Comparison of ENCODE assay signal across 8 cellular contexts in the genomic region with DNA sequence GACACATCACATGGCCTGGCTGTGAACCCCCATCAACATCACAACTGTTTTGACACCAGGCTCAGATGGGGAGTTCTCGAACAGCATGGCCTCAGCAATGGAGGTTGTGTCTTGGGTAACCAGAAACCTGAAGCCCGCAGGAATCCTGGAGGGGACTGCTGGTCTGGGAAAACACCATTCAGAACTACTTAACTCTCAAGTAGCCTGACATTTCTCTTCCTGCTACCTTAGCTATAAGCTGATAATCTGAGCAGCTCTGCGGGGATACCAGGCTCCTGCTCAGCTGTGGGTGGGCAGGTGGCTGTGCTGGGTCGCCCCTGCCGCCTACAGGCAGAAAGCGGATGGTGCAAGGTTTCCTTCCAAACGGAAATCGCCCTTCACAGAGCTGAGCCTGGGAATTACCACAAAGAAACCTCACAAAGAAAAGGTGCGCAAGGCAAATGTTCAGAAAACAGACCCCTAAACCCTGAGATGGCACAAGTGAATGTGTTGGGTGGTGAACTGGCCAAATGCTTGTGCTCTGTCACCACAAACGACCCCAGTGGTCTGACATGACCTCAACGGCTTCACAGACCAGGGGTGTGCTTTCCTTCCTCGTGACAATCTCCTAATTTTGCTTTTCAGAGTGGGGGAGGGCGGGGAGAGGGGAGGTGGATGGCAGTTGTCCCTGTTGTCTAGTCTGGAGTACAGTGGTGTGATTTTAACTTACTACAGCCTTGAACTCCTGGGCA. TPM values are rescaled to one million over a fixed set of nuclear protein-coding genes. Genes with fewer than 3 reads are reported as not detected.
DNase-seq lines count a peak whose midpoint lies in the region; ATAC-seq, FAIRE-seq and TF ChIP-seq lines count a peak whose summit lies in the region.

No MANE protein-coding gene starts in this region.

- no peak overlapping the region for H3K27ac ChIP-seq in CD4-positive, alpha-beta T cell (ENCODE audit: low read depth, low read length)
- H3K27ac ChIP-seq in endothelial cell of umbilical vein (ENCODE audit: insufficient read depth, low read depth, low read length), result no peak overlapping the region

- intact Hi-C loops in CD4-positive, alpha-beta T cell (cut with DNase I, micrococcal nuclease), result loop anchor here in 1 of 2 experiments (1.0 to 2.0 kb wide), 2 partner anchors 258 to 402 kb away; no protein-coding TSS in a partner anchor
- intact Hi-C loops in endothelial cell of umbilical vein (cut with micrococcal nuclease), result loop anchor here (1.0 to 5.0 kb wide), 5 partner anchors 58 to 434 kb away; a partner anchor contains a TSS

- peak; percentile 20 to 49 (median 36) for DNase-seq in CD4-positive, alpha-beta T cell
- DNase-seq in GM19238 (ENCODE audit: insufficient read length, low spot score), result peak; percentile 68
- DNase-seq in NCI-H524 (lab: John Stamatoyannopoulos, UW), result peak; percentile 58 to 91
- DNase-seq in activated CD4-positive, alpha-beta memory T cell treated with anti-CD3 and anti-CD28 coated beads, Interleukin-2, amount 10 ng/mL, durations not matched to agents 7 days and 5 days, result peak; percentile 68
- peak; percentile 70 for DNase-seq in endothelial cell of umbilical vein (ENCODE audit: low read depth, low spot score)
- DNase-seq in myocyte (ENCODE audit: low read depth), result peak; percentile 56
- DNase-seq in stimulated activated naive B cell treated with anti-CD40 and anti-IgM and Interleukin-4, amounts not matched to agents 10 μg/mL and 1 μg/mL and 100 μg/mL, for 72 hours, result peak; percentile 49

- H3K36me3 ChIP-seq in endothelial cell of umbilical vein (ENCODE audit: control insufficient read depth in 2 of 2, extremely low read depth in 1 of 2, insufficient read depth in 2 of 2, low read length in 2 of 2), result peaks cover 11 to 18% of the 10 kb centered on the region in 2 experiments

- peak; percentile 97 for ATAC-seq in CD4-positive, alpha-beta T cell (ENCODE audit: poor library complexity)
- peak; percentile 71 for ATAC-seq in HG03342 (IDR thresholded peaks at IDR 0.05; ENCODE audit: unreplicated experiment)
- ATAC-seq in stimulated activated naive B cell treated with anti-CD40 and anti-IgM and Interleukin-4, amounts not matched to agents 10 μg/mL and 1 μg/mL and 100 μg/mL, for 72 hours (replicated peaks), result peak; percentile 83 to 85

- H3K79me2 ChIP-seq in endothelial cell of umbilical vein (ENCODE audit: control insufficient read depth, insufficient read depth, low read length), result no peaks in the 10 kb centered on the region

- H3K9me3 Mint-ChIP-seq in CD4-positive, alpha-beta T cell, result no peaks in the 10 kb centered on the region
- no peaks in the 10 kb centered on the region for H3K9me3 Mint-ChIP-seq in activated CD4-positive, alpha-beta memory T cell treated with anti-CD3 and anti-CD28 coated beads, Interleukin-2, amount 10 ng/mL, durations not matched to agents 7 days and 5 days
- no peaks in the 10 kb centered on the region for H3K9me3 Mint-ChIP-seq in stimulated activated naive B cell treated with anti-CD40 and anti-IgM and Interleukin-4, amounts not matched to agents 10 μg/mL and 1 μg/mL and 100 μg/mL, for 72 hours

- peak; percentile 14 for TF ChIP-seq POLR2A in endothelial cell of umbilical vein (IDR thresholded peaks at IDR 0.05; ENCODE audit: low read depth, low read length)

- CTCF ChIA-PET in CD4-positive, alpha-beta T cell (lab: Charles Lee), result interaction anchor here (0.7 to 1.4 kb wide), 7 partner anchors 10 to 402 kb away, joined by 3 to 6 read pairs (median 5); a partner anchor contains a TSS
- CTCF ChIA-PET in activated CD4-positive, alpha-beta memory T cell treated with anti-CD3 and anti-CD28 coated beads, Interleukin-2, amount 10 ng/mL, durations not matched to agents 7 days and 5 days (lab: Charles Lee), result interaction anchor here (0.7 to 3.3 kb wide), 18 partner anchors 9 to 433 kb away, joined by 3 to 17 read pairs (median 6); a partner anchor contains a TSS
- CTCF ChIA-PET in endothelial cell of umbilical vein (lab: Charles Lee), result interaction anchor here (0.6 to 3.8 kb wide), 42 partner anchors 10 to 457 kb away, joined by 3 to 52 read pairs (median 4); a partner anchor contains a TSS

- no peaks in the 10 kb centered on the region for H3K27me3 Mint-ChIP-seq in CD4-positive, alpha-beta T cell
- no peaks in the 10 kb centered on the region for H3K27me3 Mint-ChIP-seq in activated CD4-positive, alpha-beta memory T cell treated with anti-CD3 and anti-CD28 coated beads, Interleukin-2, amount 10 ng/mL, durations not matched to agents 7 days and 5 days
- H3K27me3 Mint-ChIP-seq in stimulated activated naive B cell treated with anti-CD40 and anti-IgM and Interleukin-4, amounts not matched to agents 10 μg/mL and 1 μg/mL and 100 μg/mL, for 72 hours, result no peaks in the 10 kb centered on the region

- peak; percentile 78 for TF ChIP-seq CTCF in CD4-positive, alpha-beta T cell (IDR thresholded peaks at IDR 0.05)
- TF ChIP-seq CTCF in endothelial cell of umbilical vein (IDR thresholded peaks at IDR 0.05; ENCODE audit: extremely low read depth in 1 of 2, insufficient read depth in 1 of 2, low read depth in 1 of 2, low read length in 2 of 2), result peak; percentile 85 to 97

- BruUV-seq in endothelial cell of umbilical vein (replicated peaks; lab: Mats Ljungman, UMichigan), result no TSS peak

- no peaks in the 10 kb centered on the region for H3K9me3 ChIP-seq in CD4-positive, alpha-beta T cell (ENCODE audit: control insufficient read depth, low read length)
- no peaks in the 10 kb centered on the region for H3K9me3 ChIP-seq in endothelial cell of umbilical vein (replicated peaks; ENCODE audit: control insufficient read depth, insufficient read depth, low read length)

- no peak overlapping the region for H3K4me3 Mint-ChIP-seq in CD4-positive, alpha-beta T cell
- H3K4me3 Mint-ChIP-seq in activated CD4-positive, alpha-beta memory T cell treated with anti-CD3 and anti-CD28 coated beads, Interleukin-2, amount 10 ng/mL, durations not matched to agents 7 days and 5 days, result no peak overlapping the region
- H3K4me3 Mint-ChIP-seq in stimulated activated naive B cell treated with anti-CD40 and anti-IgM and Interleukin-4, amounts not matched to agents 10 μg/mL and 1 μg/mL and 100 μg/mL, for 72 hours, result peak overlapping the region in 1 of 2 donors; percentile 17

- dilution Hi-C loops in endothelial cell of umbilical vein (cut with MboI; ENCODE audit: extremely low pct_ligation_motif_present, low sequenced_read_pairs), result no loop called here

- H3K27ac Mint-ChIP-seq in CD4-positive, alpha-beta T cell, result peak overlapping the region; percentile 35
- no peak overlapping the region for H3K27ac Mint-ChIP-seq in activated CD4-positive, alpha-beta memory T cell treated with anti-CD3 and anti-CD28 coated beads, Interleukin-2, amount 10 ng/mL, durations not matched to agents 7 days and 5 days
- H3K27ac Mint-ChIP-seq in stimulated activated naive B cell treated with anti-CD40 and anti-IgM and Interleukin-4, amounts not matched to agents 10 μg/mL and 1 μg/mL and 100 μg/mL, for 72 hours, result peak overlapping the region; percentile 65

- no peak overlapping the region for H3K4me2 ChIP-seq in endothelial cell of umbilical vein (ENCODE audit: insufficient read depth, low read length)

- FAIRE-seq in endothelial cell of umbilical vein (lab: Jason Lieb, UNC), result peak; percentile 72

- H3K9me1 ChIP-seq in endothelial cell of umbilical vein (replicated peaks; ENCODE audit: control insufficient read depth, extremely low read depth, insufficient read depth, low read length), result no peaks in the 10 kb centered on the region

- H3K27me3 ChIP-seq in CD4-positive, alpha-beta T cell (ENCODE audit: control insufficient read depth, insufficient read depth, low read length), result no peaks in the 10 kb centered on the region
- H3K27me3 ChIP-seq in endothelial cell of umbilical vein (ENCODE audit: control insufficient read depth in 2 of 2, insufficient read depth in 2 of 2, low read length in 2 of 2), result no peaks in the 10 kb centered on the region

- peaks cover 39% of the 10 kb centered on the region for H3K36me3 Mint-ChIP-seq in CD4-positive, alpha-beta T cell (ENCODE audit: low read depth)
- H3K36me3 Mint-ChIP-seq in activated CD4-positive, alpha-beta memory T cell treated with anti-CD3 and anti-CD28 coated beads, Interleukin-2, amount 10 ng/mL, durations not matched to agents 7 days and 5 days (ENCODE audit: low read depth), result peaks cover 41% of the 10 kb centered on the region
- peaks cover 18 to 30% of the 10 kb centered on the region in 2 donors for H3K36me3 Mint-ChIP-seq in stimulated activated naive B cell treated with anti-CD40 and anti-IgM and Interleukin-4, amounts not matched to agents 10 μg/mL and 1 μg/mL and 100 μg/mL, for 72 hours

- H3K4me3 ChIP-seq in endothelial cell of umbilical vein (replicated peaks in 1 of 3; ENCODE audit: insufficient read depth in 1 of 3, low read depth in 1 of 3, low read length in 3 of 3), result no peak overlapping the region

- no peak overlapping the region for H2AFZ ChIP-seq in endothelial cell of umbilical vein (ENCODE audit: low read depth, low read length)

- no peaks in the 10 kb centered on the region for H4K20me1 ChIP-seq in endothelial cell of umbilical vein (replicated peaks; ENCODE audit: control insufficient read depth, extremely low read depth, insufficient read depth, low read length)

- POLR2A ChIA-PET in CD4-positive, alpha-beta T cell (lab: Charles Lee), result interaction anchor here (0.8 to 3.0 kb wide), 3 partner anchors 27 to 257 kb away, joined by 4 to 11 read pairs (median 11); a partner anchor contains a TSS
- POLR2A ChIA-PET in activated CD4-positive, alpha-beta memory T cell treated with anti-CD3 and anti-CD28 coated beads, Interleukin-2, amount 10 ng/mL, durations not matched to agents 7 days and 5 days (lab: Charles Lee), result interaction anchor here (1.0 to 2.5 kb wide), 7 partner anchors 10 to 434 kb away, joined by 3 to 17 read pairs (median 4); no protein-coding TSS in a partner anchor
- POLR2A ChIA-PET in endothelial cell of umbilical vein (lab: Charles Lee), result interaction anchor here (1.5 kb wide), 1 partner anchor 257 kb away, joined by 4 read pairs; a partner anchor contains a TSS

- no peak overlapping the region for H3K9ac ChIP-seq in endothelial cell of umbilical vein (replicated peaks; ENCODE audit: extremely low read depth, insufficient read depth, low read length)

- H3K4me1 Mint-ChIP-seq in CD4-positive, alpha-beta T cell (ENCODE audit: low read depth), result peaks cover 11% of the 10 kb centered on the region
- H3K4me1 Mint-ChIP-seq in activated CD4-positive, alpha-beta memory T cell treated with anti-CD3 and anti-CD28 coated beads, Interleukin-2, amount 10 ng/mL, durations not matched to agents 7 days and 5 days, result peaks cover 24% of the 10 kb centered on the region
- H3K4me1 Mint-ChIP-seq in stimulated activated naive B cell treated with anti-CD40 and anti-IgM and Interleukin-4, amounts not matched to agents 10 μg/mL and 1 μg/mL and 100 μg/mL, for 72 hours, result peaks cover 32 to 47% of the 10 kb centered on the region in 2 donors

- H3K4me1 ChIP-seq in endothelial cell of umbilical vein (ENCODE audit: control insufficient read depth, extremely low read depth, insufficient read depth, low read length), result peaks cover 14% of the 10 kb centered on the region

RNA-seq across cellular contexts. Expression of a gene that starts 29.5 kb away (rescaled TPM):
- total RNA-seq in CD4-positive, alpha-beta T cell, result 10 to 100 TPM; 58.3 to 60.3 TPM
- total RNA-seq in activated CD4-positive, alpha-beta memory T cell treated with anti-CD3 and anti-CD28 coated beads, Interleukin-2, amount 10 ng/mL, durations not matched to agents 7 days and 5 days, result 100 to 1,000 TPM; 236 to 250 TPM
- total RNA-seq in endothelial cell of umbilical vein (109 and 121 TPM in 2 replicates), myocyte (45.9 and 57.1 TPM in 2 replicates)
- polyA plus RNA-seq in endothelial cell of umbilical vein, result 76.2 and 77.2 TPM in 2 replicates
- polyA plus RNA-seq in endothelial cell of umbilical vein (2011; cell fraction: cytosol; rRNA removed), result 79.8 and 86.5 TPM in 2 replicates
- polyA plus RNA-seq in endothelial cell of umbilical vein (2011; cell fraction: nucleus; rRNA removed), result 182 and 225 TPM in 2 replicates
- polyA plus RNA-seq in endothelial cell of umbilical vein (2012), result 121 and 140 TPM in 2 replicates
- 72.3 and 84.8 TPM in 2 replicates for polyA minus RNA-seq in endothelial cell of umbilical vein
- polyA minus RNA-seq in endothelial cell of umbilical vein (2011; cell fraction: cytosol; rRNA and poly(A)+ RNA removed), result 55.6 TPM
- 144 and 189 TPM in 2 replicates for polyA minus RNA-seq in endothelial cell of umbilical vein (2011; cell fraction: nucleus; rRNA and poly(A)+ RNA removed)
- 38.6 TPM for polyA plus RNA-seq in myocyte (2012)

RNA-seq across cellular contexts. Expression of a gene that starts 29.8 kb away (rescaled TPM):
- 1 to 10 TPM; 4.5 to 4.6 TPM for total RNA-seq in CD4-positive, alpha-beta T cell
- total RNA-seq in activated CD4-positive, alpha-beta memory T cell treated with anti-CD3 and anti-CD28 coated beads, Interleukin-2, amount 10 ng/mL, durations not matched to agents 7 days and 5 days, result 10 to 100 TPM; 53.9 to 56.7 TPM
- 18.0 and 26.2 TPM in 2 replicates for total RNA-seq in endothelial cell of umbilical vein
- polyA plus RNA-seq in endothelial cell of umbilical vein, result 7.8 and 8.9 TPM in 2 replicates
- polyA plus RNA-seq in endothelial cell of umbilical vein (2011; cell fraction: cytosol; rRNA removed), result 11.2 and 11.7 TPM in 2 replicates
- 17.7 and 21.9 TPM in 2 replicates for polyA plus RNA-seq in endothelial cell of umbilical vein (2011; cell fraction: nucleus; rRNA removed)
- polyA plus RNA-seq in endothelial cell of umbilical vein (2012), result 10.4 and 18.0 TPM in 2 replicates
- 10.5 and 14.1 TPM in 2 replicates for polyA minus RNA-seq in endothelial cell of umbilical vein
- polyA minus RNA-seq in endothelial cell of umbilical vein (2011; cell fraction: cytosol; rRNA and poly(A)+ RNA removed), result 18.0 TPM
- polyA minus RNA-seq in endothelial cell of umbilical vein (2011; cell fraction: nucleus; rRNA and poly(A)+ RNA removed), result 13.2 and 15.8 TPM in 2 replicates
- total RNA-seq in myocyte, result 10.9 and 11.3 TPM in 2 replicates
- polyA plus RNA-seq in myocyte (2012), result 12.4 TPM
